20 cellular contexts compared by ENCODE assay signal in the genomic region with DNA sequence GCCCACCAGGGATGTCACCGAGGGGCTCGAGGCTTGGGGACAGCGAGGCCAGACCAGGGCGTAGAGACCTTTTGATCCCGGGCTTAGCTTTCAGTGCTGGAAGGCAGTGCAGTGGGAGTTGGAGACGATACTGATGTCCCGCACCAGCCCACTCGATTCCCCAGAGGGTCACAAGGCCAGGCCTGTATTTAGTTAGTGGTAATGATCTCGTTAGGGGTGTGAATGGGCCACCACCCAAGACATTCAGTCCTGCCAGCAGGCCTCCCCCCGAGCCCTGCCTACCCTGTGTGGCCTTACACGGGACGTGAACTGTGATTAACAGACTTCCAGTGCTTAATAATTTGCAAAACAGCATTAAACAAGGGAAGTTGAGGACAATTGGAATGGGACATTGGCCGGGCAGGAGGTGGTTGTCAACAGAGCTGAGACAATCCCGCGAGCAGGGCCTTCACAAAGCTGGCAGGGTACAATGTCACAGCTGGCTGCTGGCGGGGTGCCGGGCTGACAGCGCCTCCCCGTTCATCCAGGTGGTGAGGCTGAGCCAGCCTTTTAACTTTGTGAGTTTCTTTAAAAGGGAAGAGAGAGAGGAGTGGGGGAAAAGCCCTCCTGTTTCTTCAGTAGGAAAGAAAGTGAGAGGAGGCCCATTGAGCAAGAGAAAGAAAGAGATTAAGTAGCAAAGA.
"Had no signal": no experiment of that assay in that cellular context is flagged by ENCODE, and none has a peak within 500 bp of the region (broad histone marks: within the 10 kb centered on the region; RNA-seq: fewer than 3 reads in every experiment).

No MANE protein-coding gene starts in this region.

- H3K9me3 ChIP-seq: esophagus muscularis mucosa, left lung, mucosa of descending colon, right atrium auricular region, tibial nerve, uterus had no signal

- H3K36me3 ChIP-seq: esophagus muscularis mucosa, left lung, right atrium auricular region, tibial nerve, uterus had no signal

- H3K4me1 ChIP-seq: esophagus muscularis mucosa, left lung, right atrium auricular region, tibial nerve, uterus had no signal

- H3K36me3 Mint-ChIP-seq: activated naive CD4-positive, alpha-beta T cell treated with anti-CD3 and anti-CD28 coated beads, Interleukin-2, amount 50 U/mL, for 72 hours; natural killer cell treated with Interleukin-12 subunit alpha and Interleukin-12 subunit beta and Interleukin-15 and Interleukin-18, amount 100 ng/mL, for 72 hours; stimulated activated naive B cell treated with anti-CD40 and anti-IgM and Interleukin-4, amounts not matched to agents 10 μg/mL and 1 μg/mL and 100 μg/mL, for 72 hours had no signal

- H3K9me3 Mint-ChIP-seq: activated CD4-positive, alpha-beta T cell treated with anti-CD3 and anti-CD28 coated beads, Interleukin-2, amount 10 ng/mL, durations not matched to agents 24 days and 14 days; activated naive CD4-positive, alpha-beta T cell treated with anti-CD3 and anti-CD28 coated beads, Interleukin-2, amount 50 U/mL, for 72 hours; natural killer cell treated with Interleukin-12 subunit alpha and Interleukin-12 subunit beta and Interleukin-15 and Interleukin-18, amount 100 ng/mL, for 72 hours; stimulated activated naive B cell treated with anti-CD40 and anti-IgM and Interleukin-4, amounts not matched to agents 10 μg/mL and 1 μg/mL and 100 μg/mL, for 72 hours had no signal

- H3K4me1 Mint-ChIP-seq: activated CD4-positive, alpha-beta T cell treated with anti-CD3 and anti-CD28 coated beads, Interleukin-2, amount 10 ng/mL, durations not matched to agents 24 days and 14 days; stimulated activated naive B cell treated with anti-CD40 and anti-IgM and Interleukin-4, amounts not matched to agents 10 μg/mL and 1 μg/mL and 100 μg/mL, for 72 hours had no signal

- DNase-seq: activated CD4-positive, alpha-beta T cell treated with anti-CD3 and anti-CD28 coated beads, Interleukin-2, amount 10 ng/mL, durations not matched to agents 24 days and 14 days; activated CD4-positive, CD25-positive, alpha-beta regulatory T cell; activated CD8-positive, alpha-beta memory T cell treated with anti-CD3 and anti-CD28 coated beads, Interleukin-2, amount 50 U/mL, for 4 hours; activated CD8-positive, alpha-beta T cell treated with anti-CD3 and anti-CD28 coated beads, Interleukin-2, amount 10 ng/mL, durations not matched to agents 7 days and 5 days; activated gamma-delta T cell; activated T-cell treated with anti-CD3 and anti-CD28 coated beads, Interleukin-2, amount 50 U/mL, for 48 hours; amniotic stem cell; kidney; left lung; mammary epithelial cell; mucosa of descending colon; occipital lobe; stimulated activated CD4-positive, alpha-beta T cell treated with anti-CD3 and anti-CD28 coated beads, Interleukin-2, amount 100 ng/mL, for 48 hours; stimulated activated naive B cell treated with anti-CD40 and anti-IgM and Interleukin-4, amounts not matched to agents 10 μg/mL and 1 μg/mL and 100 μg/mL, for 72 hours; uterus had no signal

- H3K27ac Mint-ChIP-seq: activated CD4-positive, alpha-beta T cell treated with anti-CD3 and anti-CD28 coated beads, Interleukin-2, amount 10 ng/mL, durations not matched to agents 24 days and 14 days; activated CD8-positive, alpha-beta T cell treated with anti-CD3 and anti-CD28 coated beads, Interleukin-2, amount 10 ng/mL, durations not matched to agents 7 days and 5 days; activated naive CD4-positive, alpha-beta T cell treated with anti-CD3 and anti-CD28 coated beads, Interleukin-2, amount 50 U/mL, for 72 hours; natural killer cell treated with Interleukin-12 subunit alpha and Interleukin-12 subunit beta and Interleukin-15 and Interleukin-18, amount 100 ng/mL, for 72 hours; stimulated activated naive B cell treated with anti-CD40 and anti-IgM and Interleukin-4, amounts not matched to agents 10 μg/mL and 1 μg/mL and 100 μg/mL, for 72 hours had no signal

- H3K27me3 ChIP-seq: right atrium auricular region, tibial nerve, uterus had no signal

- H3K4me3 Mint-ChIP-seq: activated CD4-positive, alpha-beta T cell treated with anti-CD3 and anti-CD28 coated beads, Interleukin-2, amount 10 ng/mL, durations not matched to agents 24 days and 14 days; activated CD8-positive, alpha-beta T cell treated with anti-CD3 and anti-CD28 coated beads, Interleukin-2, amount 10 ng/mL, durations not matched to agents 7 days and 5 days; natural killer cell treated with Interleukin-12 subunit alpha and Interleukin-12 subunit beta and Interleukin-15 and Interleukin-18, amount 100 ng/mL, for 72 hours; stimulated activated naive B cell treated with anti-CD40 and anti-IgM and Interleukin-4, amounts not matched to agents 10 μg/mL and 1 μg/mL and 100 μg/mL, for 72 hours had no signal

- H3K4me3 ChIP-seq: esophagus muscularis mucosa, left lung, mucosa of descending colon, right atrium auricular region, tibial nerve, uterus had no signal

- H3K27ac ChIP-seq: esophagus muscularis mucosa, left lung, right atrium auricular region, tibial nerve, uterus had no signal
